Comparison of ENCODE assay signal across 19 cellular contexts in the genomic region with DNA sequence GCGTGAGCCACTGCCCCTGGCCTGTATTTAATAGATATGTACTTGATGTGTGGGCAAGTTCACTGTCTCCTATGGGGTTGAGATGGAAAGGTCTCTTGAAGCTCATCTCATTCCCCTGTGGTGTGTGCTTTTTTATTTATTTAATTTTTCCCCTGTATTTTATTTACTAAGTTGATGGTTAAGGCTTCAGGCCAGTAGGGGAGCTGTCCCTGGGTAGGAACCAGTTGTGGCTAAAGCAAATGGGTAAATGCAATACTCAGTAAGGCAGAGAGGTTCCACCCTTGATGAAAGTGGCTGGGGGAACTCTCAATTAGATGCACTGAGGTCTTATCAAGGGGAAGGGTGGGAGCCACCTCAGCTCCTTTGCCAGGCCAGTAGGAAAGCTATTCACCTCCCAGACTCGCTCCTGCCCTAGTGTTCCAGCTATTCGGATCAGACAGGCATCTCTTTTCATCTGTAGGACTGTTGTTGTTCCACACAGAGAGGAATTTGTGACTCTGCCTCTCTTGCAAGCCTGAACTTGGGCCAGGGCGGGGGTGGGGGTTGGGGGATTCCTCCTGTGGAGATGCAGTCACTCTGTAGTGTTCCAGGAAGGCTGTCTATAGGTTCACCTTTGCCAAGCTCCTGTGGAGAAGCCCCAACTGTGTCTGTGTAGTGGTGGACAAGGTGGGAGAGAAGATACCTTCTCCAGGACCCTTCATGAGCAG. TPM values are rescaled to one million over a fixed set of nuclear protein-coding genes. Genes with fewer than 3 reads are reported as not detected.
DNase-seq lines count a peak whose midpoint lies in the region; ATAC-seq, FAIRE-seq and TF ChIP-seq lines count a peak whose summit lies in the region.
"Had no signal": no experiment of that assay in that cellular context is flagged by ENCODE, and none has a peak within 500 bp of the region (broad histone marks: within the 10 kb centered on the region; RNA-seq: fewer than 3 reads in every experiment).

No MANE protein-coding gene starts in this region.

- no peak overlapping the region for H3K4me3 Mint-ChIP-seq in chondrocyte (ENCODE audit: unreplicated experiment)
- H3K4me3 Mint-ChIP-seq in activated T-helper 17 cell treated with anti-CD3 and anti-CD28 coated beads, Interleukin-2, amount 50 U/mL, for 72 hours: no peak overlapping the region
- H3K4me3 Mint-ChIP-seq: dendritic cell treated with granulocyte-macrophage colony-stimulating factor and Interleukin-4, amounts not matched to agents 40 ng/mL and 50 ng/mL, for 4 days; naive thymus-derived CD4-positive, alpha-beta T cell had no signal

- no peak overlapping the region for H3K27ac Mint-ChIP-seq in chondrocyte (ENCODE audit: unreplicated experiment)
- no peak overlapping the region for H3K27ac Mint-ChIP-seq in activated T-helper 17 cell treated with anti-CD3 and anti-CD28 coated beads, Interleukin-2, amount 50 U/mL, for 72 hours
- H3K27ac Mint-ChIP-seq: dendritic cell treated with granulocyte-macrophage colony-stimulating factor and Interleukin-4, amounts not matched to agents 40 ng/mL and 50 ng/mL, for 4 days; naive thymus-derived CD4-positive, alpha-beta T cell had no signal

- H3K36me3 ChIP-seq in MM.1S (replicated peaks; ENCODE audit: insufficient read depth, low read length) (no peaks in the 10 kb centered on the region), keratinocyte (ENCODE audit: control insufficient read depth in 2 of 2, extremely low read depth in 1 of 2, insufficient read depth in 2 of 2, low read length in 2 of 2) (no peaks in the 10 kb centered on the region)

- H3K27ac ChIP-seq in MM.1S (ENCODE audit: low read length) (no peak overlapping the region), keratinocyte (ENCODE audit: control insufficient read depth, insufficient read depth, low read length) (peak overlapping the region; percentile 64)
- H3K27ac ChIP-seq: parathyroid adenoma had no signal

- peaks cover 25% of the 10 kb centered on the region for H3K4me1 ChIP-seq in MM.1S (ENCODE audit: low read length)
- H3K4me1 ChIP-seq in keratinocyte (ENCODE audit: control insufficient read depth, extremely low read depth, insufficient read depth, low read length): peaks cover 25% of the 10 kb centered on the region
- H3K4me1 ChIP-seq: parathyroid adenoma had no signal

- peaks cover 31% of the 10 kb centered on the region for H3K9me3 Mint-ChIP-seq in chondrocyte (ENCODE audit: low read depth)
- H3K9me3 Mint-ChIP-seq in activated T-helper 17 cell treated with anti-CD3 and anti-CD28 coated beads, Interleukin-2, amount 50 U/mL, for 72 hours: peaks cover 10% of the 10 kb centered on the region

- no peaks in the 10 kb centered on the region for H3K27me3 Mint-ChIP-seq in chondrocyte (ENCODE audit: low read depth)
- H3K27me3 Mint-ChIP-seq in activated T-helper 17 cell treated with anti-CD3 and anti-CD28 coated beads, Interleukin-2, amount 50 U/mL, for 72 hours: no peaks in the 10 kb centered on the region
- H3K27me3 Mint-ChIP-seq: dendritic cell treated with granulocyte-macrophage colony-stimulating factor and Interleukin-4, amounts not matched to agents 40 ng/mL and 50 ng/mL, for 4 days; naive thymus-derived CD4-positive, alpha-beta T cell had no signal

- H3K4me1 Mint-ChIP-seq in chondrocyte (ENCODE audit: low read depth): peaks cover 3% of the 10 kb centered on the region
- H3K4me1 Mint-ChIP-seq in activated T-helper 17 cell treated with anti-CD3 and anti-CD28 coated beads, Interleukin-2, amount 50 U/mL, for 72 hours: peaks cover 24% of the 10 kb centered on the region

- H3K9me2 ChIP-seq in MM.1S (replicated peaks; ENCODE audit: insufficient read depth, low read length): no peaks in the 10 kb centered on the region

- H3K4me2 ChIP-seq in MM.1S (ENCODE audit: low read depth, low read length) (no peak overlapping the region), keratinocyte (ENCODE audit: control insufficient read depth, extremely low read depth, insufficient read depth, low read depth, low read length) (peak overlapping the region; percentile 65)

- H3K9ac ChIP-seq in MM.1S (ENCODE audit: low read length): no peak overlapping the region
- H3K9ac ChIP-seq in keratinocyte (ENCODE audit: control insufficient read depth, extremely low read depth, insufficient read depth, low read length): peak overlapping the region; percentile 45
- H3K9ac ChIP-seq: parathyroid adenoma had no signal

- H3K79me2 ChIP-seq in MM.1S (ENCODE audit: low read length) (peaks cover 27% of the 10 kb centered on the region), keratinocyte (ENCODE audit: control insufficient read depth, insufficient read depth, low read length) (no peaks in the 10 kb centered on the region)
- H3K79me2 ChIP-seq: parathyroid adenoma had no signal

- H3K9me1 ChIP-seq in keratinocyte (ENCODE audit: control insufficient read depth, extremely low read depth, insufficient read depth, low read length): no peaks in the 10 kb centered on the region

- H4K20me1 ChIP-seq in MM.1S (ENCODE audit: insufficient read depth, low read length): no peaks in the 10 kb centered on the region
- H4K20me1 ChIP-seq in keratinocyte (ENCODE audit: control insufficient read depth, extremely low read depth, insufficient read depth, low read length): no peaks in the 10 kb centered on the region

- dilution Hi-C loops in keratinocyte (cut with MboI; ENCODE audit: extremely low pct_ligation_motif_present, low sequenced_read_pairs): no loop called here

- ATAC-seq in activated T-helper 17 cell treated with anti-CD3 and anti-CD28 coated beads, Interleukin-2, amount 50 U/mL, for 72 hours (replicated peaks): no peak
- ATAC-seq: naive thymus-derived CD4-positive, alpha-beta T cell had no signal

- H3K9me3 ChIP-seq in MM.1S (replicated peaks; ENCODE audit: insufficient read depth, low read length) (no peaks in the 10 kb centered on the region), keratinocyte (ENCODE audit: control insufficient read depth, low read depth, low read length) (no peaks in the 10 kb centered on the region)

- TF ChIP-seq CTCF in MM.1S (IDR thresholded peaks at IDR 0.05; ENCODE audit: low read length) (peak; percentile 7; the same call in 1 of the 2 replicates), chondrocyte (IDR thresholded peaks at IDR 0.05) (peak; percentile 19), keratinocyte (optimal IDR thresholded peaks at IDR 0.05 in 1 of 3, IDR thresholded peaks at IDR 0.05 in 1 of 3, conservative IDR thresholded peaks at IDR 0.05 in 1 of 3; ENCODE audit: extremely low read depth in 1 of 3, insufficient read depth in 2 of 3, low read length in 3 of 3) (peak; percentile 27 to 50 (median 37))

- peak; percentile 93 for FAIRE-seq in keratinocyte (lab: Jason Lieb, UNC)
- FAIRE-seq: D721Med, GM12891 had no signal

- H3F3A ChIP-seq in MM.1S (ENCODE audit: insufficient read depth, low read length): 0 out of 2 replicates have a peak, but pooled peaks cover 7% of the 10 kb centered on the region

- H3K36me3 Mint-ChIP-seq in chondrocyte (ENCODE audit: low read depth): peaks cover 30% of the 10 kb centered on the region
- peaks cover 77% of the 10 kb centered on the region for H3K36me3 Mint-ChIP-seq in activated T-helper 17 cell treated with anti-CD3 and anti-CD28 coated beads, Interleukin-2, amount 50 U/mL, for 72 hours (ENCODE audit: low read depth)

- H3K27me3 ChIP-seq in MM.1S (replicated peaks; ENCODE audit: insufficient read depth, low read length): no peaks in the 10 kb centered on the region
- H3K27me3 ChIP-seq in keratinocyte (ENCODE audit: control insufficient read depth, extremely low read depth, insufficient read depth, low read length): no peaks in the 10 kb centered on the region

- H3K4me3 ChIP-seq in MM.1S (ENCODE audit: low read length): no peak overlapping the region
- H3K4me3 ChIP-seq in keratinocyte (ENCODE audit: control insufficient read depth in 2 of 3, extremely low read depth in 1 of 3, insufficient read depth in 2 of 3, low read depth in 1 of 3, low read length in 3 of 3): peak overlapping the region in 1 of 3 experiments; percentile 31

- H2AFZ ChIP-seq in MM.1S (ENCODE audit: low read length) (no peak overlapping the region), keratinocyte (ENCODE audit: control insufficient read depth, low read length) (peak overlapping the region; percentile 62)
- H2AFZ ChIP-seq: parathyroid adenoma had no signal

- DNase-seq in EH (ENCODE audit: low read depth): peak; percentile 17
- DNase-seq in MM.1S: no peak
- no peak for DNase-seq in chondrocyte (ENCODE audit: low spot score)
- DNase-seq in keratinocyte (ENCODE audit: low read depth, low spot score): peak; percentile 21
- no peak for DNase-seq in inferior parietal cortex (ENCODE audit: extremely low spot score)
- DNase-seq in stimulated activated naive CD4-positive, alpha-beta T cell (lab: John Stamatoyannopoulos, UW): no peak
- no peak for DNase-seq in D341Med (ENCODE audit: low spot score)
- DNase-seq: activated CD4-positive, alpha-beta T cell treated with anti-CD3 and anti-CD28 coated beads, Interleukin-2, amount 50 U/mL, for 1 hour; activated naive CD4-positive, alpha-beta T cell; islet precursor cell; naive thymus-derived CD4-positive, alpha-beta T cell; NCI-H1694; NCI-H226; stimulated activated CD4-positive, alpha-beta T cell treated with anti-CD3 and anti-CD28 coated beads, Interleukin-2, amount 100 ng/mL, for 48 hours had no signal

RNA-seq across cellular contexts. Expression of a gene that starts 26.1 kb away (rescaled TPM):
- 31.1 to 35.1 TPM (median 32.8 TPM) in 3 replicates for total RNA-seq in chondrocyte
- polyA plus RNA-seq in keratinocyte: 32.5 to 46.9 TPM (median 43.9 TPM) in 3 replicates
- polyA plus RNA-seq in keratinocyte (2011; ENCODE audit: low read depth): 9.3 TPM
- 33.7 and 43.5 TPM in 2 replicates for polyA plus RNA-seq in keratinocyte (2011; cell fraction: cytosol; rRNA removed)
- polyA plus RNA-seq in keratinocyte (2011; cell fraction: nucleus; rRNA removed): 34.3 and 34.6 TPM in 2 replicates
- 20.0 and 33.2 TPM in 2 replicates for polyA plus RNA-seq in keratinocyte (2012; ENCODE audit: low replicate concordance)
- polyA minus RNA-seq in keratinocyte: 41.0 to 79.4 TPM (median 49.6 TPM) in 3 replicates
- polyA minus RNA-seq in keratinocyte (2011; cell fraction: cytosol; rRNA and poly(A)+ RNA removed): 33.6 TPM
- 20.3 and 28.1 TPM in 2 replicates for polyA minus RNA-seq in keratinocyte (2011; cell fraction: nucleus; rRNA and poly(A)+ RNA removed)
- 10 to 100 TPM; 26.5 to 40.2 TPM for total RNA-seq in activated T-helper 17 cell treated with anti-CD3 and anti-CD28 coated beads, Interleukin-2, amount 50 U/mL, for 72 hours

Comparison
In these comparisons a context has a peak if more than half of its experiments do, and no peak if none do; other contexts are left out.
1. DNase-seq: peak in EH (single experiment) and keratinocyte (single experiment); none in MM.1S (single experiment), chondrocyte (single experiment), inferior parietal cortex (single experiment), stimulated activated naive CD4-positive, alpha-beta T cell (0 of 6) and D341Med (single experiment).
2. Peak in every context shown above with its lines, with median percentiles within 50 percentile points of each other: CTCF ChIP-seq.